Comparison of ENCODE assay signal across 8 cellular contexts in the genomic region with DNA sequence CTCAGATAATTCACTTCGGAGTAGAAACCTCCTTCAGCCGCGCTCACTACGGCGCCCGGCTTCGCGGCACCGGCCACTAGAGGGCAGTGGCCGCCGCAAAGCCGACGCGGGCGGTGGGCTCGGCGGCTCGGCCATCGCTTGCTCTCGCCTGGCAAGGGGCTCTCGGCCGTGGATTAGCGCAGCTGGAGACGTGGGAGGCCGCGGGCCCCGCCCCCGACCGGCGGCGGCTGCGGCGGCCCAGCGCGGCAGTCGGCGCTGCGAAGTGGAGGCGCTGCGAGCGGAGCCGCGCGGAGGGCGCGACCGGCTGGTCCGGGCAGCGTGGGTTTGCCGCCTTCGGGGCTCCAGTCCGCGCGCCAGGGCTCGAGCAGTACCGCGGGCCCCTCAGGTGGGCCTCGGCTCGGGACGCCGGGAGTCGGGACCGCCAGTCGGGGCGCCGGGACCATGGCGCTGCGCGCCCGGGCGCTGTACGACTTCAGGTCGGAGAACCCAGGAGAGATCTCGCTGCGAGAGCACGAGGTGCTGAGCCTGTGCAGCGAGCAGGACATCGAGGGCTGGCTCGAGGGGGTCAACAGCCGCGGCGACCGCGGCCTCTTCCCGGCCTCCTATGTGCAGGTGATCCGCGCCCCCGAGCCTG. TPM values are rescaled to one million over a fixed set of nuclear protein-coding genes. Genes with fewer than 3 reads are reported as not detected.
A peak's percentile ranks its signal among the peaks of the same experiment; 100 is the strongest.
DNase-seq lines count a peak whose midpoint lies in the region; ATAC-seq and TF ChIP-seq lines count a peak whose summit lies in the region.

A gene with protein sequence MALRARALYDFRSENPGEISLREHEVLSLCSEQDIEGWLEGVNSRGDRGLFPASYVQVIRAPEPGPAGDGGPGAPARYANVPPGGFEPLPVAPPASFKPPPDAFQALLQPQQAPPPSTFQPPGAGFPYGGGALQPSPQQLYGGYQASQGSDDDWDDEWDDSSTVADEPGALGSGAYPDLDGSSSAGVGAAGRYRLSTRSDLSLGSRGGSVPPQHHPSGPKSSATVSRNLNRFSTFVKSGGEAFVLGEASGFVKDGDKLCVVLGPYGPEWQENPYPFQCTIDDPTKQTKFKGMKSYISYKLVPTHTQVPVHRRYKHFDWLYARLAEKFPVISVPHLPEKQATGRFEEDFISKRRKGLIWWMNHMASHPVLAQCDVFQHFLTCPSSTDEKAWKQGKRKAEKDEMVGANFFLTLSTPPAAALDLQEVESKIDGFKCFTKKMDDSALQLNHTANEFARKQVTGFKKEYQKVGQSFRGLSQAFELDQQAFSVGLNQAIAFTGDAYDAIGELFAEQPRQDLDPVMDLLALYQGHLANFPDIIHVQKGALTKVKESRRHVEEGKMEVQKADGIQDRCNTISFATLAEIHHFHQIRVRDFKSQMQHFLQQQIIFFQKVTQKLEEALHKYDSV (plus strand): TSS at position 248 of the 634 bp plus-strand sequence. CDS start 194 bp downstream, at position 442.

- peak within 1 kb of the TSS; percentile 77 to 99 (median 88) for H3K4me3 ChIP-seq in BLaER1 treated with 17β-estradiol and CSF1 and Interleukin-3, amounts not matched to agents 10 nM and 100 nM
- H3K4me3 ChIP-seq in liver (ENCODE audit: low read depth in 1 of 3, low read length in 3 of 3) = peak within 1 kb of the TSS; percentile 86 to 98 (median 97)

- H3K27ac ChIP-seq in BLaER1 treated with 17β-estradiol and CSF1 and Interleukin-3, amounts not matched to agents 10 nM and 100 nM = peak within 1 kb of the TSS; percentile 89 to 95 (median 92)
- H3K27ac ChIP-seq in liver (ENCODE audit: low read depth in 1 of 2, low read length in 2 of 2) = peak within 1 kb of the TSS; percentile 92 to 93

- peaks cover 33% of the 10 kb centered on the region for H3K36me3 Mint-ChIP-seq in dendritic cell treated with granulocyte-macrophage colony-stimulating factor and Interleukin-4, amounts not matched to agents 40 ng/mL and 50 ng/mL, for 4 days (ENCODE audit: low read depth)

- H3K27me3 ChIP-seq in BLaER1 treated with 17β-estradiol and CSF1 and Interleukin-3, amounts not matched to agents 10 nM and 100 nM = no peaks in the 10 kb centered on the region
- no peaks in the 10 kb centered on the region for H3K27me3 ChIP-seq in liver (ENCODE audit: control insufficient read depth in 4 of 4, insufficient read depth in 4 of 4, low read length in 3 of 4)

- H3K4me3 Mint-ChIP-seq in dendritic cell treated with granulocyte-macrophage colony-stimulating factor and Interleukin-4, amounts not matched to agents 40 ng/mL and 50 ng/mL, for 4 days = peak within 1 kb of the TSS; percentile 86

- under 1% methylated on average over 88 of the region's 88 CpGs for WGBS in liver

- ATAC-seq in HG03457 (IDR thresholded peaks at IDR 0.05; ENCODE audit: unreplicated experiment) = peak; percentile 95

- H3K9ac ChIP-seq in BLaER1 treated with 17β-estradiol and CSF1 and Interleukin-3, amounts not matched to agents 10 nM and 100 nM = peak within 1 kb of the TSS; percentile 86 to 96 (median 93)
- peak within 1 kb of the TSS; percentile 42 to 99 for H3K9ac ChIP-seq in liver (ENCODE audit: low read depth in 1 of 2, low read length in 2 of 2)

- H3K36me3 ChIP-seq in BLaER1 treated with 17β-estradiol and CSF1 and Interleukin-3, amounts not matched to agents 10 nM and 100 nM = peaks cover 4 to 39% (median 25%) of the 10 kb centered on the region in 11 experiments; a peak in 18 of 22 replicates
- H3K36me3 ChIP-seq in liver (ENCODE audit: control insufficient read depth in 4 of 4, insufficient read depth in 3 of 4, low read depth in 1 of 4, low read length in 3 of 4) = no peaks in the 10 kb centered on the region

- H3K4me1 ChIP-seq in BLaER1 treated with 17β-estradiol and CSF1 and Interleukin-3, amounts not matched to agents 10 nM and 100 nM = peaks cover 12 to 44% (median 35%) of the 10 kb centered on the region in 10 experiments
- H3K4me1 ChIP-seq in liver (ENCODE audit: control insufficient read depth in 4 of 4, insufficient read depth in 4 of 4, low read length in 3 of 4) = peaks cover 10 to 43% (median 29%) of the 10 kb centered on the region in 4 donors

- H3K27ac Mint-ChIP-seq in dendritic cell treated with granulocyte-macrophage colony-stimulating factor and Interleukin-4, amounts not matched to agents 40 ng/mL and 50 ng/mL, for 4 days = peak within 1 kb of the TSS; percentile 85

- intact Hi-C loops in dendritic cell treated with granulocyte-macrophage colony-stimulating factor and Interleukin-4, amounts not matched to agents 40 ng/mL and 50 ng/mL, for 4 days (cut with micrococcal nuclease) = loop anchor here (1.0 to 5.0 kb wide), 4 partner anchors 275 to 630 kb away; no protein-coding TSS in a partner anchor

- H3K9me3 ChIP-seq in BLaER1 treated with 17β-estradiol and CSF1 and Interleukin-3, amounts not matched to agents 10 nM and 100 nM (replicated peaks in 1 of 11) = peaks cover 0 to 11% (median 0%) of the 10 kb centered on the region in 11 experiments; a peak in 5 of 22 replicates
- H3K9me3 ChIP-seq in liver (ENCODE audit: control insufficient read depth in 4 of 4, low read length in 3 of 4) = no peaks in the 10 kb centered on the region

- peaks cover 0 to 48% (median 20%) of the 10 kb centered on the region in 11 experiments; a peak in 18 of 22 replicates for H4K20me1 ChIP-seq in BLaER1 treated with 17β-estradiol and CSF1 and Interleukin-3, amounts not matched to agents 10 nM and 100 nM

- H3K4me2 ChIP-seq in BLaER1 treated with 17β-estradiol and CSF1 and Interleukin-3, amounts not matched to agents 10 nM and 100 nM = peak within 1 kb of the TSS; percentile 83 to 99 (median 98)

- peak; percentile 93 to 94 for TF ChIP-seq RAD21 in liver (IDR thresholded peaks at IDR 0.05)

- H3K4me1 Mint-ChIP-seq in dendritic cell treated with granulocyte-macrophage colony-stimulating factor and Interleukin-4, amounts not matched to agents 40 ng/mL and 50 ng/mL, for 4 days (ENCODE audit: low read depth) = peaks cover 22% of the 10 kb centered on the region

- peaks cover 10% of the 10 kb centered on the region for H3K27me3 Mint-ChIP-seq in dendritic cell treated with granulocyte-macrophage colony-stimulating factor and Interleukin-4, amounts not matched to agents 40 ng/mL and 50 ng/mL, for 4 days

- DNase-seq in GM19240 (ENCODE audit: insufficient read length, low spot score) (peak; percentile 85), NCI-H526 (lab: John Stamatoyannopoulos, UW) (peak; percentile 5 to 83)
- DNase-seq in activated CD4-positive, alpha-beta T cell treated with anti-CD3 and anti-CD28 coated beads, Interleukin-2, amount 50 U/mL, for 1 hour = peak; percentile 90
- DNase-seq in stimulated activated CD4-positive, alpha-beta T cell treated with anti-CD3 and anti-CD28 coated beads, Interleukin-4, amount 100 ng/mL, for 1 hour = peak; percentile 92

- peak; percentile 100 for TF ChIP-seq CTCF in liver (IDR thresholded peaks at IDR 0.05; ENCODE audit: low read depth, low read length, missing input control)

- H3K9me3 Mint-ChIP-seq in dendritic cell treated with granulocyte-macrophage colony-stimulating factor and Interleukin-4, amounts not matched to agents 40 ng/mL and 50 ng/mL, for 4 days = peaks cover 5% of the 10 kb centered on the region

TF ChIP-seq in liver, 16 proteins besides CTCF, POLR2A, EP300 and RAD21 (continues in another document):
- no peak for TF ChIP-seq REST (IDR thresholded peaks at IDR 0.05)
- TF ChIP-seq, protein P1, sequence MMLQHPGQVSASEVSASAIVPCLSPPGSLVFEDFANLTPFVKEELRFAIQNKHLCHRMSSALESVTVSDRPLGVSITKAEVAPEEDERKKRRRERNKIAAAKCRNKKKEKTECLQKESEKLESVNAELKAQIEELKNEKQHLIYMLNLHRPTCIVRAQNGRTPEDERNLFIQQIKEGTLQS (IDR thresholded peaks at IDR 0.05) = no peak
- no peak for TF ChIP-seq TAF1 (conservative IDR thresholded peaks at IDR 0.05)
- TF ChIP-seq YY1 (IDR thresholded peaks at IDR 0.05) = peak; percentile 51
- no peak for TF ChIP-seq HNF4A (conservative IDR thresholded peaks at IDR 0.05)
- peak in 1 of 2 donors; percentile 69 for TF ChIP-seq EGR1 (IDR thresholded peaks at IDR 0.05; ENCODE audit: low read depth in 2 of 2)
- no peak for TF ChIP-seq SP1 (IDR thresholded peaks at IDR 0.05)
- TF ChIP-seq FOXA1 (IDR thresholded peaks at IDR 0.05) = no peak
- no peak for TF ChIP-seq JUND (IDR thresholded peaks at IDR 0.05)
- TF ChIP-seq GABPA (IDR thresholded peaks at IDR 0.05 in 1 of 2, conservative IDR thresholded peaks at IDR 0.05 in 1 of 2) = no peak
- TF ChIP-seq MAX (IDR thresholded peaks at IDR 0.05) = no peak

RNA-seq across cellular contexts. Expression of the gene that starts here (rescaled TPM):
- total RNA-seq in liver = 10 to 100 TPM; 15.4 to 32.5 TPM
- 1 to 10 TPM; 4.9 to 9.7 TPM for polyA plus RNA-seq in liver

Comparison
In these comparisons a context has a peak if more than half of its experiments do, and no peak if none do; other contexts are left out.
1. Peak in every context shown above with its lines: DNase-seq, ATAC-seq, H3K4me3 ChIP-seq and H3K27ac ChIP-seq.